Comparison of ENCODE assay signal across 7 cellular contexts in the genomic region with DNA sequence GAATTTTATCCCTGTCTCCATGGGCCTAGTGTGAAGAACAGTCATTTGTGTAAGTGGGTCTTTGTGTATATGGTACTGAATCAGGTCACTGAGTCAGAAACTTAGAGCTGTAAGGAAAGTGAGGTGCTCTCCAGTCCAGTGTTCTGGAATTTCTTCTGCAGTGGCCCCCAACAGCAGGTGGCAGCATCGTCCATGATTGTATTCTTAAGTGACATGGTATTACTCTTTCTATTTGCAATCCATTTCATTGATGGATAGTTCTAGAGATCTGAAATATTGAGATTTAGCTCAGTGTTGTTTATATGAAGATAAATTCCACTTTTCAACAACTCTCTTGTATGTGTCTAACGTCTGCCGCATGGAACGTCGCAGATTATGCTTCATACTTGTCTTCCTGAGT. TPM values are rescaled to one million over a fixed set of nuclear protein-coding genes. Genes with fewer than 3 reads are reported as not detected.
A peak's percentile ranks its signal among the peaks of the same experiment; 100 is the strongest.
DNase-seq lines count a peak whose midpoint lies in the region; ATAC-seq and TF ChIP-seq lines count a peak whose summit lies in the region.
"Not testable (repeated sequence)": the region's sequence is repeated elsewhere in the genome, so short reads cannot be mapped to it uniquely, and the experiment has no call there.

No MANE protein-coding gene starts in this region.

- WGBS in heart left ventricle, 4 donors, result 47 to 51% (median 47%) methylated on average over 5 of the region's 5 CpGs

- DNase-seq in DND-41, result peak; percentile 25
- not testable (repeated sequence) for DNase-seq in RWPE2 (ENCODE audit: low spot score); heart left ventricle
- DNase-seq in activated CD8-positive, alpha-beta memory T cell treated with anti-CD3 and anti-CD28 coated beads, Interleukin-2, amount 10 ng/mL, durations not matched to agents 7 days and 5 days, result peak; percentile 49
- DNase-seq in choroid plexus epithelial cell (ENCODE audit: low read depth), result peak; percentile 62
- DNase-seq in non-pigmented ciliary epithelial cell (ENCODE audit: low read depth), result peak; percentile 5

- not testable (repeated sequence) for H3K27ac Mint-ChIP-seq in activated CD8-positive, alpha-beta memory T cell treated with anti-CD3 and anti-CD28 coated beads, Interleukin-2, amount 10 ng/mL, durations not matched to agents 7 days and 5 days

- H3K9me3 ChIP-seq in DND-41 (ENCODE audit: insufficient read depth, low read length, severe bottlenecking); RWPE2 (ENCODE audit: severe bottlenecking); heart left ventricle: not testable (repeated sequence)

- H3K27me3 Mint-ChIP-seq in activated CD8-positive, alpha-beta memory T cell treated with anti-CD3 and anti-CD28 coated beads, Interleukin-2, amount 10 ng/mL, durations not matched to agents 7 days and 5 days, result not testable (repeated sequence)

- not testable (repeated sequence) for H3K4me1 Mint-ChIP-seq in activated CD8-positive, alpha-beta memory T cell treated with anti-CD3 and anti-CD28 coated beads, Interleukin-2, amount 10 ng/mL, durations not matched to agents 7 days and 5 days

- not testable (repeated sequence) for H4K20me1 ChIP-seq in DND-41 (ENCODE audit: insufficient read depth, low read length); KMS-11 (ENCODE audit: insufficient read depth)

- H2AFZ ChIP-seq in DND-41 (ENCODE audit: low read depth, low read length); KMS-11 (ENCODE audit: low read depth): not testable (repeated sequence)

- TF ChIP-seq CTCF in DND-41 (IDR thresholded peaks at IDR 0.05; ENCODE audit: borderline replicate concordance, extremely low read depth, low read length, poor library complexity, severe bottlenecking) (peak; percentile 24), KMS-11 (conservative IDR thresholded peaks at IDR 0.05; ENCODE audit: low read depth, low read length) (0 out of 2 replicates have a peak, but pooled peaks have one; percentile 13), RWPE2 (IDR thresholded peaks at IDR 0.05; ENCODE audit: poor library complexity, severe bottlenecking) (peak; percentile 53), choroid plexus epithelial cell (conservative IDR thresholded peaks at IDR 0.05; ENCODE audit: low read depth, low read length) (peak; percentile 49), heart left ventricle (IDR thresholded peaks at IDR 0.05) (peak in 8 of 12 donors; percentile 8 to 36 (median 26))

- not testable (repeated sequence) for H3K36me3 ChIP-seq in DND-41 (ENCODE audit: insufficient read depth, low read length); KMS-11 (ENCODE audit: insufficient read depth); RWPE2 (ENCODE audit: low read depth); heart left ventricle

- H3K27ac ChIP-seq in DND-41 (ENCODE audit: low read length); KMS-11; RWPE2 (ENCODE audit: poor library complexity, severe bottlenecking); heart left ventricle: not testable (repeated sequence)

- H3K9me3 Mint-ChIP-seq in activated CD8-positive, alpha-beta memory T cell treated with anti-CD3 and anti-CD28 coated beads, Interleukin-2, amount 10 ng/mL, durations not matched to agents 7 days and 5 days (ENCODE audit: low read depth), result not testable (repeated sequence)

- H3K4me1 ChIP-seq in DND-41 (ENCODE audit: insufficient read depth, low read length); KMS-11 (ENCODE audit: low read depth, poor library complexity, severe bottlenecking); RWPE2 (ENCODE audit: insufficient read depth, poor library complexity, severe bottlenecking); heart left ventricle: not testable (repeated sequence)

- CTCF ChIA-PET in activated CD8-positive, alpha-beta memory T cell treated with anti-CD3 and anti-CD28 coated beads, Interleukin-2, amount 10 ng/mL, durations not matched to agents 7 days and 5 days (lab: Charles Lee), result not testable (repeated sequence)

- H3K27me3 ChIP-seq in DND-41 (ENCODE audit: insufficient read depth, low read length, poor library complexity); KMS-11 (ENCODE audit: insufficient read depth, low read depth); RWPE2 (ENCODE audit: insufficient read depth, poor library complexity, severe bottlenecking); heart left ventricle: not testable (repeated sequence)

- H3K4me2 ChIP-seq in DND-41 (ENCODE audit: insufficient read depth, low read length); KMS-11: not testable (repeated sequence)

- ATAC-seq in DND-41 (ENCODE audit: insufficient read depth, low read depth); RWPE2 (ENCODE audit: low read depth); activated CD8-positive, alpha-beta memory T cell treated with anti-CD3 and anti-CD28 coated beads, Interleukin-2, amount 10 ng/mL, durations not matched to agents 7 days and 5 days; heart left ventricle: not testable (repeated sequence)

- not testable (repeated sequence) for H3K79me2 ChIP-seq in DND-41 (ENCODE audit: insufficient read depth, low read length); KMS-11 (ENCODE audit: insufficient read depth, low read depth)

- TF ChIP-seq POLR2A in heart left ventricle (IDR thresholded peaks at IDR 0.05), result not testable (repeated sequence)

- not testable (repeated sequence) for H3K36me3 Mint-ChIP-seq in activated CD8-positive, alpha-beta memory T cell treated with anti-CD3 and anti-CD28 coated beads, Interleukin-2, amount 10 ng/mL, durations not matched to agents 7 days and 5 days

- intact Hi-C loops in heart left ventricle (cut with DNase I), result not testable (repeated sequence)

- H3K4me3 ChIP-seq in DND-41 (ENCODE audit: low read depth in 1 of 2, low read length in 2 of 2); KMS-11 (IDR thresholded peaks at IDR 0.05; ENCODE audit: insufficient read depth, low read depth, low read length); RWPE2 (ENCODE audit: severe bottlenecking); choroid plexus epithelial cell (ENCODE audit: low read depth, low read length); heart left ventricle: not testable (repeated sequence)

- H3K9ac ChIP-seq in DND-41 (ENCODE audit: low read depth, low read length); KMS-11: not testable (repeated sequence)

- H3K4me3 Mint-ChIP-seq in activated CD8-positive, alpha-beta memory T cell treated with anti-CD3 and anti-CD28 coated beads, Interleukin-2, amount 10 ng/mL, durations not matched to agents 7 days and 5 days, result not testable (repeated sequence)

RNA-seq across cellular contexts. Expression of gene METTL14, which starts 20.5 kb away (rescaled TPM):
- total RNA-seq in activated CD8-positive, alpha-beta memory T cell treated with anti-CD3 and anti-CD28 coated beads, Interleukin-2, amount 10 ng/mL, durations not matched to agents 7 days and 5 days, result 10 to 100 TPM; 47.8 to 51.6 TPM
- 10 to 100 TPM; 20.9 to 44.5 (median 27.5) TPM for total RNA-seq in heart left ventricle
- 1 to 10 TPM; 4.4 to 9.0 TPM for polyA plus RNA-seq in heart left ventricle
